ENCODE assay signal across 18 cellular contexts in the genomic region with DNA sequence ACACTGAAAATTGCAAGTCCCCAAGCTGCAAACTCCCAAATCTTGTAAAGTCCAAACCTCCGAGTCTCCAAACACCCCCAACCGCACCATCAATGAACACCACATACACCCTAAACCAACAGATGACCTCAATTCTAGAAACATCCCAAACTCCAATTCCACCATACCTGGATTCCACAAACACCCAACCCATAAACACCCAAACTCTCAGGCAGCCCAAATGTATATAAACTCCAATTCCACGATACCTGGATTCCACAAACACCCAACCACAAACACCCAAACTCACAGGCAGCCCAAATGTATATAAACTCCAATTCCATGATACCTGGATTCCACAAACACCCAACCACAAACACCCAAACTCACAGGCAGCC. TPM values are rescaled to one million over a fixed set of nuclear protein-coding genes. Genes with fewer than 3 reads are reported as not detected.
DNase-seq lines count a peak whose midpoint lies in the region; ATAC-seq, FAIRE-seq and TF ChIP-seq lines count a peak whose summit lies in the region.
"Had no signal": no experiment of that assay in that cellular context is flagged by ENCODE, and none has a peak within 500 bp of the region (broad histone marks: within the 10 kb centered on the region; RNA-seq: fewer than 3 reads in every experiment).

No MANE protein-coding gene starts in this region.

- H3K4me3 Mint-ChIP-seq in Calu3 (ENCODE audit: low read depth, unreplicated experiment), result peak overlapping the region; percentile 82
- H3K4me3 Mint-ChIP-seq in dendritic cell treated with granulocyte-macrophage colony-stimulating factor and Interleukin-4, amounts not matched to agents 40 ng/mL and 50 ng/mL, for 4 days, result no peak overlapping the region
- H3K4me3 Mint-ChIP-seq: activated naive CD4-positive, alpha-beta T cell treated with anti-CD3 and anti-CD28 coated beads for 36 hours; naive thymus-derived CD4-positive, alpha-beta T cell; stimulated activated naive CD8-positive, alpha-beta T cell treated with anti-CD3 and anti-CD28 coated beads, Interleukin-15, amount 100 ng/mL, for 72 hours had no signal

- H3K9me3 ChIP-seq in A549 (no peaks in the 10 kb centered on the region), muscle layer of duodenum (ENCODE audit: control insufficient read depth in 1 of 2, low read length in 2 of 2) (no peaks in the 10 kb centered on the region)
- H3K9me3 ChIP-seq: prostate gland had no signal

- peaks cover 4% of the 10 kb centered on the region for H3K9me3 Mint-ChIP-seq in Calu3 (ENCODE audit: low read depth, unreplicated experiment)
- no peaks in the 10 kb centered on the region for H3K9me3 Mint-ChIP-seq in dendritic cell treated with granulocyte-macrophage colony-stimulating factor and Interleukin-4, amounts not matched to agents 40 ng/mL and 50 ng/mL, for 4 days
- H3K9me3 Mint-ChIP-seq: activated naive CD4-positive, alpha-beta T cell treated with anti-CD3 and anti-CD28 coated beads for 36 hours; effector memory CD8-positive, alpha-beta T cell had no signal

- H3K36me3 ChIP-seq in muscle layer of duodenum (ENCODE audit: control insufficient read depth in 1 of 2, insufficient read depth in 2 of 2, low read length in 2 of 2), result peaks cover 0 to 3% of the 10 kb centered on the region in 2 donors
- H3K36me3 ChIP-seq in mesendoderm (ENCODE audit: control insufficient read depth, insufficient read depth, low read length), result no peaks in the 10 kb centered on the region
- H3K36me3 ChIP-seq: prostate gland had no signal

- intact Hi-C loops in Calu3 (cut with micrococcal nuclease; ENCODE audit: unreplicated experiment), result no loop called here
- intact Hi-C loops in dendritic cell treated with granulocyte-macrophage colony-stimulating factor and Interleukin-4, amounts not matched to agents 40 ng/mL and 50 ng/mL, for 4 days (cut with micrococcal nuclease), result loop anchor here (10.0 kb wide), 2 partner anchors 45 to 85 kb away; a partner anchor contains a TSS

- peaks cover 53% of the 10 kb centered on the region for H3K4me1 ChIP-seq in A549
- H3K4me1 ChIP-seq in muscle layer of duodenum (ENCODE audit: control insufficient read depth in 1 of 2, insufficient read depth in 2 of 2, low read length in 2 of 2), result peaks cover 0 to 2% of the 10 kb centered on the region in 2 donors
- H3K4me1 ChIP-seq in mesendoderm (ENCODE audit: control insufficient read depth, low read depth, low read length), result no peaks in the 10 kb centered on the region
- H3K4me1 ChIP-seq: prostate gland had no signal

- H3K79me1 ChIP-seq in mesendoderm (ENCODE audit: low read length), result peaks cover 2% of the 10 kb centered on the region

- no peaks in the 10 kb centered on the region for H3K79me2 ChIP-seq in mesendoderm (ENCODE audit: control insufficient read depth, insufficient read depth, low read length)

- FAIRE-seq in A549 (lab: Jason Lieb, UNC), result no peak
- FAIRE-seq: bronchial epithelial cell had no signal

- H3K4me1 Mint-ChIP-seq in Calu3 (ENCODE audit: low read depth, unreplicated experiment), result peaks cover 63% of the 10 kb centered on the region
- H3K4me1 Mint-ChIP-seq in dendritic cell treated with granulocyte-macrophage colony-stimulating factor and Interleukin-4, amounts not matched to agents 40 ng/mL and 50 ng/mL, for 4 days (ENCODE audit: low read depth), result peaks cover 57% of the 10 kb centered on the region

- H3K9ac ChIP-seq in mesendoderm (ENCODE audit: low read length), result no peak overlapping the region

- WGBS in A549 (ENCODE audit: missing lambda C conversion rate), result 84% methylated on average over 3 of the region's 3 CpGs
- WGBS in mesendoderm (ENCODE audit: extremely low coverage, insufficient coverage, low lambda C conversion rate), result no CpG with 5 or more reads among the region's 3 CpGs

- H3K27ac Mint-ChIP-seq in Calu3 (ENCODE audit: unreplicated experiment), result peak overlapping the region; percentile 72
- H3K27ac Mint-ChIP-seq in dendritic cell treated with granulocyte-macrophage colony-stimulating factor and Interleukin-4, amounts not matched to agents 40 ng/mL and 50 ng/mL, for 4 days, result peak overlapping the region; percentile 36
- H3K27ac Mint-ChIP-seq: activated naive CD4-positive, alpha-beta T cell treated with anti-CD3 and anti-CD28 coated beads for 36 hours; stimulated activated naive CD8-positive, alpha-beta T cell treated with anti-CD3 and anti-CD28 coated beads, Interleukin-15, amount 100 ng/mL, for 72 hours had no signal

- CTCF ChIA-PET in A549 (lab: Yijun Ruan, JAX), result interaction anchor here (1.0 to 1.3 kb wide), 2 partner anchors 16 to 87 kb away, joined by 3 to 7 read pairs; no protein-coding TSS in a partner anchor
- CTCF ChIA-PET in Calu3 (lab: Charles Lee), result no interaction called here

- BruUV-seq in Calu3 (replicated peaks; lab: Mats Ljungman, UMichigan), result TSS peak; percentile 64

- TF ChIP-seq POLR2A in A549 (IDR thresholded peaks at IDR 0.05; ENCODE audit: low read length), result no peak

- no peak overlapping the region for H2BK120ac ChIP-seq in mesendoderm (ENCODE audit: low read depth, low read length)

- peak overlapping the region; percentile 72 to 83; a peak in 5 of 6 replicates for H3K27ac ChIP-seq in A549
- H3K27ac ChIP-seq in muscle layer of duodenum (ENCODE audit: low read length), result no peak overlapping the region
- H3K27ac ChIP-seq in mesendoderm (ENCODE audit: low read depth, low read length), result no peak overlapping the region
- H3K27ac ChIP-seq: prostate gland had no signal

- TF ChIP-seq RAD21 in A549 (conservative IDR thresholded peaks at IDR 0.05 in 1 of 2, IDR thresholded peaks at IDR 0.05 in 1 of 2), result no peak

- ATAC-seq in A549, result no peak
- no peak for ATAC-seq in HG02938 (IDR thresholded peaks at IDR 0.05; ENCODE audit: unreplicated experiment)
- no peak for ATAC-seq in GM21423 (IDR thresholded peaks at IDR 0.05; ENCODE audit: unreplicated experiment)
- ATAC-seq: effector memory CD8-positive, alpha-beta T cell had no signal

- no peak for TF ChIP-seq CTCF in A549 (IDR thresholded peaks at IDR 0.05)
- no peak for TF ChIP-seq CTCF in Calu3 (IDR thresholded peaks at IDR 0.05; ENCODE audit: unreplicated experiment)

- no peak overlapping the region for H3K23ac ChIP-seq in mesendoderm (ENCODE audit: low read length)

- H4K8ac ChIP-seq in mesendoderm (ENCODE audit: low read depth, low read length), result no peak overlapping the region

- no peak overlapping the region for H3K56ac ChIP-seq in mesendoderm (ENCODE audit: low read length)

- H3K27me3 Mint-ChIP-seq in Calu3 (ENCODE audit: unreplicated experiment), result no peaks in the 10 kb centered on the region
- H3K27me3 Mint-ChIP-seq in dendritic cell treated with granulocyte-macrophage colony-stimulating factor and Interleukin-4, amounts not matched to agents 40 ng/mL and 50 ng/mL, for 4 days, result peaks cover 20% of the 10 kb centered on the region
- H3K27me3 Mint-ChIP-seq: stimulated activated naive CD8-positive, alpha-beta T cell treated with anti-CD3 and anti-CD28 coated beads, Interleukin-15, amount 100 ng/mL, for 72 hours had no signal

- POLR2A ChIA-PET in A549 (lab: Yijun Ruan, JAX), result interaction anchor here (0.8 to 1.1 kb wide), 2 partner anchors 18 to 143 kb away, joined by 5 to 7 read pairs; a partner anchor contains a TSS

- no peak overlapping the region for H3K18ac ChIP-seq in mesendoderm (ENCODE audit: low read length)

- no peak overlapping the region for H2BK5ac ChIP-seq in mesendoderm (ENCODE audit: low read length)

- H2BK15ac ChIP-seq in mesendoderm (replicated peaks; ENCODE audit: low read depth), result no peak overlapping the region

- DNase-seq in A549 (ENCODE audit: low read depth in 1 of 2, low spot score in 1 of 2), result no peak
- DNase-seq in Calu3, result no peak
- DNase-seq in activated effector memory CD4-positive, alpha-beta T cell treated with Interleukin-2 at 50 U/mL for 16 hours, result no peak
- DNase-seq in mesendoderm, result no peak
- DNase-seq: activated CD4-positive, alpha-beta T cell treated with anti-CD3 and anti-CD28 coated beads, Interleukin-2, amount 50 U/mL, for 1 hour; activated naive CD4-positive, alpha-beta T cell treated with anti-CD3 and anti-CD28 coated beads for 36 hours; effector memory CD8-positive, alpha-beta T cell; naive thymus-derived CD4-positive, alpha-beta T cell; NCI-H187 treated with DMSO at 0.1 percent for 48 hours; stimulated activated naive CD8-positive, alpha-beta T cell treated with anti-CD3 and anti-CD28 coated beads, Interleukin-15, amount 100 ng/mL, for 72 hours had no signal

- TF ChIP-seq EP300 in A549 (IDR thresholded peaks at IDR 0.05), result no peak

- H3K36me3 Mint-ChIP-seq in Calu3 (ENCODE audit: insufficient read depth, unreplicated experiment), result peaks cover 44% of the 10 kb centered on the region
- no peaks in the 10 kb centered on the region for H3K36me3 Mint-ChIP-seq in dendritic cell treated with granulocyte-macrophage colony-stimulating factor and Interleukin-4, amounts not matched to agents 40 ng/mL and 50 ng/mL, for 4 days (ENCODE audit: low read depth)
- H3K36me3 Mint-ChIP-seq: naive thymus-derived CD4-positive, alpha-beta T cell had no signal

- H3K4me3 ChIP-seq in A549 (0 out of 3 replicates have a peak overlapping the region, but pooled peaks have one; percentile 19), muscle layer of duodenum (ENCODE audit: low read depth in 1 of 2, low read length in 2 of 2) (peak overlapping the region; percentile 53 to 54), mesendoderm (ENCODE audit: low read length) (no peak overlapping the region)
- H3K4me3 ChIP-seq: prostate gland had no signal

- H3K27me3 ChIP-seq in muscle layer of duodenum (ENCODE audit: low read depth, low read length), result no peaks in the 10 kb centered on the region
- no peaks in the 10 kb centered on the region for H3K27me3 ChIP-seq in mesendoderm (ENCODE audit: insufficient read depth, low read length, poor library complexity)

- H4K5ac ChIP-seq in mesendoderm (ENCODE audit: low read length), result no peak overlapping the region

- no peak overlapping the region for H3K4ac ChIP-seq in mesendoderm (ENCODE audit: low read depth, low read length)

- H2AK5ac ChIP-seq in mesendoderm (ENCODE audit: low read length), result no peak overlapping the region

- H3K4me2 ChIP-seq in A549 (peak overlapping the region; percentile 73), mesendoderm (ENCODE audit: low read length) (no peak overlapping the region)

RNA-seq across cellular contexts. Expression of a gene that starts 0.5 kb away (rescaled TPM):
- polyA plus RNA-seq in A549 (2011; rRNA removed) (45.4 and 93.9 TPM in 2 replicates), A549 (2017; fragmentation: RNase III; extraction: RNeasy Plus Mini Kit Qiagen cat#74134 plus additional on column Dnase treatment) (70.9 to 87.8 TPM (median 81.1 TPM) in 3 replicates)
- polyA plus RNA-seq in A549 (2012; cell fraction: cytosol; rRNA removed), result 12.9 and 13.5 TPM in 2 replicates
- 38.8 and 39.7 TPM in 2 replicates for polyA plus RNA-seq in A549 (2012; cell fraction: nucleus; rRNA removed)
- 132 and 172 TPM in 2 replicates for polyA minus RNA-seq in A549 (2011; rRNA and poly(A)+ RNA removed)
- 517 and 658 TPM in 2 replicates for total RNA-seq in Calu3 (2022)
- polyA plus RNA-seq in mesendoderm (2013, experiment 1 of 2), result 5.4 TPM
- 4.8 TPM for polyA plus RNA-seq in mesendoderm (2013, experiment 2 of 2)
- total RNA-seq: SK-MEL-5 had no signal
- polyA plus RNA-seq: naive thymus-derived CD4-positive, alpha-beta T cell had no signal

RNA-seq across cellular contexts. Expression of a gene that starts 17.4 kb away (rescaled TPM):
- polyA plus RNA-seq in A549 (2011; rRNA removed) (50.2 and 69.4 TPM in 2 replicates), A549 (2017; fragmentation: RNase III; extraction: RNeasy Plus Mini Kit Qiagen cat#74134 plus additional on column Dnase treatment) (35.4 to 42.1 TPM (median 36.4 TPM) in 3 replicates)
- polyA plus RNA-seq in A549 (2012; cell fraction: cytosol; rRNA removed), result 41.9 and 44.2 TPM in 2 replicates
- polyA plus RNA-seq in A549 (2012; cell fraction: nucleus; rRNA removed), result 87.5 and 87.8 TPM in 2 replicates
- polyA minus RNA-seq in A549 (2011; rRNA and poly(A)+ RNA removed), result 66.1 and 88.8 TPM in 2 replicates
- total RNA-seq in Calu3 (2022), result 67.7 and 69.0 TPM in 2 replicates
- polyA plus RNA-seq in mesendoderm (2013, experiment 1 of 2), result 41.2 TPM
- polyA plus RNA-seq in mesendoderm (2013, experiment 2 of 2), result 40.0 TPM

RNA-seq across cellular contexts. Expression of a gene that starts 19.5 kb away (rescaled TPM):
- polyA plus RNA-seq in A549 (2011; rRNA removed) (30.7 and 39.2 TPM in 2 replicates), A549 (2017; fragmentation: RNase III; extraction: RNeasy Plus Mini Kit Qiagen cat#74134 plus additional on column Dnase treatment) (52.8 to 61.0 TPM (median 60.9 TPM) in 3 replicates)
- 50.2 and 50.3 TPM in 2 replicates for polyA plus RNA-seq in A549 (2012; cell fraction: cytosol; rRNA removed)
- polyA plus RNA-seq in A549 (2012; cell fraction: nucleus; rRNA removed), result 84.6 and 89.9 TPM in 2 replicates
- 22.6 and 24.5 TPM in 2 replicates for polyA minus RNA-seq in A549 (2011; rRNA and poly(A)+ RNA removed)
- 86.0 and 95.8 TPM in 2 replicates for total RNA-seq in Calu3 (2022)
- polyA plus RNA-seq in mesendoderm (2013, experiment 1 of 2), result 135 TPM
- polyA plus RNA-seq in mesendoderm (2013, experiment 2 of 2), result 134 TPM

RNA-seq across cellular contexts. Expression of a gene that starts 47.3 kb away (rescaled TPM):
- 6.5 and 6.7 TPM in 2 replicates for polyA plus RNA-seq in A549 (2011; rRNA removed)
- 12.1 and 15.6 TPM in 2 replicates for polyA plus RNA-seq in A549 (2012; cell fraction: cytosol; rRNA removed)
- polyA plus RNA-seq in A549 (2012; cell fraction: nucleus; rRNA removed), result 31.6 and 41.7 TPM in 2 replicates
- polyA plus RNA-seq in A549 (2017; fragmentation: RNase III; extraction: RNeasy Plus Mini Kit Qiagen cat#74134 plus additional on column Dnase treatment), result 9.3 to 11.4 TPM (median 10.0 TPM) in 3 replicates
- 7.8 and 8.7 TPM in 2 replicates for polyA minus RNA-seq in A549 (2011; rRNA and poly(A)+ RNA removed)
- total RNA-seq in Calu3 (2022), result 62.0 and 64.0 TPM in 2 replicates
- polyA plus RNA-seq in mesendoderm (2013, experiment 1 of 2), result 39.0 TPM
- 41.0 TPM for polyA plus RNA-seq in mesendoderm (2013, experiment 2 of 2)

RNA-seq across cellular contexts. Expression of a gene that starts 50.0 kb away (rescaled TPM):
- 0.12 and 0.25 TPM in 2 replicates for polyA plus RNA-seq in A549 (2011; rRNA removed)
- polyA plus RNA-seq in A549 (2012; cell fraction: cytosol; rRNA removed), result 0.01 TPM in 2 replicates
- polyA plus RNA-seq in A549 (2012; cell fraction: nucleus; rRNA removed), result 0.29 and 0.66 TPM in 2 replicates
- polyA plus RNA-seq in A549 (2017; fragmentation: RNase III; extraction: RNeasy Plus Mini Kit Qiagen cat#74134 plus additional on column Dnase treatment), result 0.40 to 0.49 TPM (median 0.46 TPM) in 3 replicates
- polyA minus RNA-seq in A549 (2011; rRNA and poly(A)+ RNA removed), result not detected in 2 replicates
- 4.3 TPM in 2 replicates for total RNA-seq in Calu3 (2022)
- 0.06 TPM for polyA plus RNA-seq in mesendoderm (2013, experiment 1 of 2)
- 0.06 TPM for polyA plus RNA-seq in mesendoderm (2013, experiment 2 of 2)
- total RNA-seq: NCI-H460, SK-MEL-5 had no signal

Comparison
In these comparisons a context has a peak if more than half of its experiments do, and no peak if none do; other contexts are left out.
1. H3K27ac ChIP-seq: peak in A549 (2 of 2); none in muscle layer of duodenum (single experiment) and mesendoderm (single experiment).